22 cellular contexts compared by ENCODE assay signal in genomic region chr20:6685181-6685582, GRCh38.
DNase-seq lines count a peak whose midpoint lies in the region; TF ChIP-seq lines count a peak whose summit lies in the region.
"Had no signal": no experiment of that assay in that cellular context is flagged by ENCODE, and none has a peak within 500 bp of the region (broad histone marks: within the 10 kb centered on the region; RNA-seq: fewer than 3 reads in every experiment).

No MANE protein-coding gene starts in this region.

- H2BK15ac ChIP-seq in H9 (ENCODE audit: low read depth, low read length) = no peak overlapping the region

- no peak overlapping the region for H4K5ac ChIP-seq in H9 (ENCODE audit: insufficient read length, low read depth, low read length)

- H2BK120ac ChIP-seq in H9 (ENCODE audit: low read depth, low read length, poor library complexity, severe bottlenecking) = no peak overlapping the region

- H2BK12ac ChIP-seq in H9 (ENCODE audit: insufficient read length, low read depth, low read length) = no peak overlapping the region

- no peak overlapping the region for H4K91ac ChIP-seq in H9 (ENCODE audit: insufficient read length, low read depth, low read length)

- H3K9me3 Mint-ChIP-seq in H9 = no peaks in the 10 kb centered on the region
- peaks cover 0 to 8% (median 4%) of the 10 kb centered on the region in 8 donors for H3K9me3 Mint-ChIP-seq in CD4-positive, alpha-beta memory T cell
- H3K9me3 Mint-ChIP-seq: activated CD4-positive, alpha-beta T cell treated with anti-CD3 and anti-CD28 coated beads, Interleukin-2, amount 10 ng/mL, durations not matched to agents 24 days and 14 days; activated naive CD8-positive, alpha-beta T cell treated with anti-CD3 and anti-CD28 coated beads, Interleukin-2, amount 50 U/mL, for 24 hours had no signal

- no peak overlapping the region for H3K23ac ChIP-seq in H9 (ENCODE audit: insufficient read length, low read depth, low read length)

- H3K18ac ChIP-seq in H9 (ENCODE audit: insufficient read length, low read depth, low read length) = no peak overlapping the region

- no peak overlapping the region for H3T11ph ChIP-seq in H9 (ENCODE audit: low read length)

- no peaks in the 10 kb centered on the region for H3K79me2 ChIP-seq in H9 (ENCODE audit: insufficient read depth, low read length)

- H3K4me2 ChIP-seq in H9 (ENCODE audit: insufficient read depth, insufficient read length, low read length) = no peak overlapping the region

- no peak overlapping the region for H3K56ac ChIP-seq in H9 (ENCODE audit: insufficient read length, low read depth, low read length)

- no peaks in the 10 kb centered on the region for H4K20me1 ChIP-seq in H9 (ENCODE audit: control insufficient read depth, insufficient read depth, insufficient read length)

- no peaks in the 10 kb centered on the region for H3K79me1 ChIP-seq in H9 (ENCODE audit: insufficient read depth, low read depth, low read length, poor library complexity, severe bottlenecking)

- H3K9me3 ChIP-seq in H9 (ENCODE audit: control insufficient read depth, low read depth, low read length) = no peaks in the 10 kb centered on the region
- H3K9me3 ChIP-seq in mesodermal cell (ENCODE audit: control insufficient read depth, low read length) = no peaks in the 10 kb centered on the region
- no peaks in the 10 kb centered on the region for H3K9me3 ChIP-seq in CD4-positive, alpha-beta memory T cell (ENCODE audit: control insufficient read depth in 1 of 2, low read length in 2 of 2)
- H3K9me3 ChIP-seq: pancreas, thyroid gland had no signal

- POLR2A ChIA-PET in CD4-positive, alpha-beta memory T cell (lab: Charles Lee; ENCODE audit: partially characterized antibody) = no interaction called here
- POLR2A ChIA-PET in GM10248 (lab: Yijun Ruan, JAX) = no interaction called here

- H2AFZ ChIP-seq in H9 (ENCODE audit: low read length) = no peak overlapping the region

- no peak overlapping the region for H4K8ac ChIP-seq in H9 (replicated peaks; ENCODE audit: insufficient read length, low read depth, low read length)

- peak overlapping the region; percentile 68 for H2AK5ac ChIP-seq in H9 (ENCODE audit: insufficient read length, low read length)

- H3K9ac ChIP-seq in H9 (ENCODE audit: extremely low read depth, insufficient read length, low read length) = no peak overlapping the region

- intact Hi-C loops in CD4-positive, alpha-beta memory T cell (cut with micrococcal nuclease) = no loop called here

- H3K4me3 Mint-ChIP-seq in H9 = no peak overlapping the region
- no peak overlapping the region for H3K4me3 Mint-ChIP-seq in CD4-positive, alpha-beta memory T cell
- H3K4me3 Mint-ChIP-seq: activated CD4-positive, alpha-beta T cell treated with anti-CD3 and anti-CD28 coated beads, Interleukin-2, amount 10 ng/mL, durations not matched to agents 24 days and 14 days; activated naive CD8-positive, alpha-beta T cell treated with anti-CD3 and anti-CD28 coated beads, Interleukin-2, amount 50 U/mL, for 24 hours; naive B cell; stimulated activated memory B cell treated with anti-CD40 and anti-IgM and Interleukin-4, amounts not matched to agents 10 μg/mL and 1 μg/mL and 100 μg/mL, for 72 hours had no signal

- no peaks in the 10 kb centered on the region for H3K27me3 ChIP-seq in H9 (ENCODE audit: insufficient read depth, low read length)
- H3K27me3 ChIP-seq in CD4-positive, alpha-beta memory T cell (ENCODE audit: insufficient read depth, low read length) = no peaks in the 10 kb centered on the region
- H3K27me3 ChIP-seq: cardiac muscle cell, pancreas, thyroid gland had no signal

- no peaks in the 10 kb centered on the region for H3K36me3 ChIP-seq in mesodermal cell (ENCODE audit: control insufficient read depth, insufficient read depth, low read length)
- no peaks in the 10 kb centered on the region for H3K36me3 ChIP-seq in CD4-positive, alpha-beta memory T cell (ENCODE audit: insufficient read depth, low read length)
- H3K36me3 ChIP-seq: cardiac muscle cell, pancreas, thyroid gland had no signal

- H3K23me2 ChIP-seq in H9 (ENCODE audit: insufficient read length, low read depth, low read length, poor library complexity, severe bottlenecking) = no peaks in the 10 kb centered on the region

- H3K27me3 Mint-ChIP-seq in H9 (ENCODE audit: low read depth) = no peaks in the 10 kb centered on the region
- no peaks in the 10 kb centered on the region for H3K27me3 Mint-ChIP-seq in CD4-positive, alpha-beta memory T cell
- H3K27me3 Mint-ChIP-seq: activated CD4-positive, alpha-beta T cell treated with anti-CD3 and anti-CD28 coated beads, Interleukin-2, amount 10 ng/mL, durations not matched to agents 24 days and 14 days; activated naive CD8-positive, alpha-beta T cell treated with anti-CD3 and anti-CD28 coated beads, Interleukin-2, amount 50 U/mL, for 24 hours; naive B cell; stimulated activated memory B cell treated with anti-CD40 and anti-IgM and Interleukin-4, amounts not matched to agents 10 μg/mL and 1 μg/mL and 100 μg/mL, for 72 hours had no signal

- no peak overlapping the region for H3K27ac Mint-ChIP-seq in H9
- no peak overlapping the region for H3K27ac Mint-ChIP-seq in CD4-positive, alpha-beta memory T cell
- H3K27ac Mint-ChIP-seq: activated CD4-positive, alpha-beta T cell treated with anti-CD3 and anti-CD28 coated beads, Interleukin-2, amount 10 ng/mL, durations not matched to agents 24 days and 14 days; activated naive CD8-positive, alpha-beta T cell treated with anti-CD3 and anti-CD28 coated beads, Interleukin-2, amount 50 U/mL, for 24 hours; naive B cell; stimulated activated memory B cell treated with anti-CD40 and anti-IgM and Interleukin-4, amounts not matched to agents 10 μg/mL and 1 μg/mL and 100 μg/mL, for 72 hours had no signal

- H3K4me3 ChIP-seq in epithelial cell of esophagus (ENCODE audit: low read length) = no peak overlapping the region
- H3K4me3 ChIP-seq in mesodermal cell (ENCODE audit: extremely low read depth, insufficient read depth, low read length, poor library complexity, severe bottlenecking) = no peak overlapping the region
- H3K4me3 ChIP-seq in CD4-positive, alpha-beta memory T cell (ENCODE audit: low read length in 2 of 2) = no peak overlapping the region
- H3K4me3 ChIP-seq: cardiac muscle cell, lung, pancreas, SK-N-MC, thyroid gland had no signal

- peaks cover 0 to 7% of the 10 kb centered on the region in 2 experiments; a peak in 1 of 4 replicates for H3K4me1 Mint-ChIP-seq in H9
- no peaks in the 10 kb centered on the region for H3K4me1 Mint-ChIP-seq in CD4-positive, alpha-beta memory T cell
- H3K4me1 Mint-ChIP-seq: activated CD4-positive, alpha-beta T cell treated with anti-CD3 and anti-CD28 coated beads, Interleukin-2, amount 10 ng/mL, durations not matched to agents 24 days and 14 days; activated naive CD8-positive, alpha-beta T cell treated with anti-CD3 and anti-CD28 coated beads, Interleukin-2, amount 50 U/mL, for 24 hours; naive B cell; stimulated activated memory B cell treated with anti-CD40 and anti-IgM and Interleukin-4, amounts not matched to agents 10 μg/mL and 1 μg/mL and 100 μg/mL, for 72 hours had no signal

- WGBS in H9 (ENCODE audit: extremely low coverage, insufficient read length, low lambda C conversion rate) = no CpG with 5 or more reads among the region's 5 CpGs
- 81 to 94% methylated on average over 2 of the region's 5 CpGs for WGBS in mesodermal cell (ENCODE audit: insufficient coverage in 2 of 2), 2 experiments

- no peak overlapping the region for H3K27ac ChIP-seq in H9 (ENCODE audit: insufficient read length, low read depth, low read length)
- peak overlapping the region; percentile 17 for H3K27ac ChIP-seq in mesodermal cell (ENCODE audit: low read depth, low read length, severe bottlenecking)
- H3K27ac ChIP-seq in CD4-positive, alpha-beta memory T cell (ENCODE audit: low read depth, low read length) = no peak overlapping the region
- no peak overlapping the region for H3K27ac ChIP-seq in substantia nigra (ENCODE audit: low read depth, low read length, poor library complexity, severe bottlenecking)
- H3K27ac ChIP-seq: cardiac muscle cell, pancreas, SK-N-MC, thyroid gland had no signal

- no peak overlapping the region for H2BK20ac ChIP-seq in H9 (ENCODE audit: low read depth, low read length, poor library complexity, severe bottlenecking)

- no peak overlapping the region for H2BK5ac ChIP-seq in H9 (ENCODE audit: insufficient read length, low read length)

- no peak overlapping the region for H3K4ac ChIP-seq in H9 (ENCODE audit: low read depth, low read length)

- CTCF ChIA-PET in CD4-positive, alpha-beta memory T cell (lab: Charles Lee; ENCODE audit: partially characterized antibody) = no interaction called here
- CTCF ChIA-PET in GM10248 (lab: Yijun Ruan, JAX) = interaction anchor here (1.2 kb wide), 1 partner anchor 18 kb away, joined by 3 read pairs; no protein-coding TSS in a partner anchor

- no peak for TF ChIP-seq CTCF in H9 (conservative IDR thresholded peaks at IDR 0.05)
- no peak for TF ChIP-seq CTCF in epithelial cell of esophagus (IDR thresholded peaks at IDR 0.05; ENCODE audit: insufficient read depth, low read depth, low read length, missing control alignments)
- no peak for TF ChIP-seq CTCF in GM10248 (IDR thresholded peaks at IDR 0.05; ENCODE audit: control extremely low read depth, extremely low read depth, low read depth, missing control alignments)

- H3K36me3 Mint-ChIP-seq in H9 (ENCODE audit: insufficient read depth in 1 of 3, low read depth in 3 of 3) = no peaks in the 10 kb centered on the region
- H3K36me3 Mint-ChIP-seq in CD4-positive, alpha-beta memory T cell = no peaks in the 10 kb centered on the region
- H3K36me3 Mint-ChIP-seq: naive B cell; stimulated activated memory B cell treated with anti-CD40 and anti-IgM and Interleukin-4, amounts not matched to agents 10 μg/mL and 1 μg/mL and 100 μg/mL, for 72 hours had no signal

- DNase-seq in H9 (no peak), RPMI7951 (ENCODE audit: low read depth) (peak; percentile 75), epithelial cell of esophagus (ENCODE audit: low read depth) (peak; percentile 90), 8988T (no peak), substantia nigra (lab: John Stamatoyannopoulos, UW) (no peak), GM10248 (ENCODE audit: extremely low spot score) (no peak)
- no peak for DNase-seq in CD4-positive, alpha-beta memory T cell
- DNase-seq: activated CD4-positive, alpha-beta T cell treated with anti-CD3 and anti-CD28 coated beads, Interleukin-2, amount 10 ng/mL, durations not matched to agents 24 days and 14 days; activated naive CD8-positive, alpha-beta T cell treated with anti-CD3 and anti-CD28 coated beads, Interleukin-2, amount 50 U/mL, for 24 hours; EL; head of caudate nucleus; naive B cell; NCI-H1417 treated with DMSO at 0.1 percent for 48 hours; NCI-H2171; NCI-H69; pancreas; thyroid gland had no signal

- H3K14ac ChIP-seq in H9 (ENCODE audit: insufficient read depth, low read length) = no peak overlapping the region

- no peaks in the 10 kb centered on the region for H3K4me1 ChIP-seq in H9 (ENCODE audit: insufficient read depth, low read length)
- H3K4me1 ChIP-seq in mesodermal cell (ENCODE audit: control insufficient read depth, insufficient read depth, low read length, poor library complexity, severe bottlenecking) = peaks cover 5% of the 10 kb centered on the region
- H3K4me1 ChIP-seq in CD4-positive, alpha-beta memory T cell (ENCODE audit: insufficient read depth, low read length) = no peaks in the 10 kb centered on the region
- H3K4me1 ChIP-seq: pancreas had no signal

Comparison
In these comparisons a context has a peak if more than half of its experiments do, and no peak if none do; other contexts are left out.
1. DNase-seq: peak in RPMI7951 (single experiment) and epithelial cell of esophagus (single experiment); none in H9 (single experiment), CD4-positive, alpha-beta memory T cell (0 of 5), 8988T (single experiment), substantia nigra (0 of 49) and GM10248 (single experiment).